Comparison of ENCODE assay signal across 27 cellular contexts in genomic region chr6:110364364-110364763, GRCh38. TPM values are rescaled to one million over a fixed set of nuclear protein-coding genes. Genes with fewer than 3 reads are reported as not detected.
"Had no signal": no experiment of that assay in that cellular context is flagged by ENCODE, and none has a peak within 500 bp of the region (broad histone marks: within the 10 kb centered on the region; RNA-seq: fewer than 3 reads in every experiment).

No MANE protein-coding gene starts in this region.

- H3K4me1 Mint-ChIP-seq: activated B cell treated with CpG ODN at 0.5 μM for 24 hours had no signal

- H3K4me3 ChIP-seq: dorsolateral prefrontal cortex, heart right ventricle, lower lobe of right lung, pancreas, prostate gland had no signal

- ATAC-seq: activated CD8-positive, alpha-beta memory T cell treated with anti-CD3 and anti-CD28 coated beads, Interleukin-2, amount 10 ng/mL, durations not matched to agents 7 days and 5 days; activated CD8-positive, alpha-beta T cell treated with anti-CD3 and anti-CD28 coated beads, Interleukin-2, amount 10 ng/mL, durations not matched to agents 7 days and 5 days; activated naive CD8-positive, alpha-beta T cell treated with anti-CD3 and anti-CD28 coated beads, Interleukin-2, amount 50 U/mL, for 24 hours; esophagus mucosa; foreskin keratinocyte; left lobe of liver; lower lobe of right lung; pancreas had no signal

- H3K9me3 Mint-ChIP-seq: activated B cell treated with CpG ODN at 0.5 μM for 24 hours; activated naive CD4-positive, alpha-beta T cell treated with anti-CD3 and anti-CD28 coated beads, Interleukin-2, amount 50 U/mL, for 24 hours; activated naive CD8-positive, alpha-beta T cell treated with anti-CD3 and anti-CD28 coated beads, Interleukin-2, amount 50 U/mL, for 24 hours; activated T-helper 2 cell treated with anti-CD3 and anti-CD28 coated beads, Interferon-gamma antibody, Interleukin-2, Interleukin-4, amounts not matched to agents 10 μg/mL and 5 μg/mL and 100 μg/mL, durations not matched to agents 14 hours and 24 hours and 36 hours; T-helper 2 cell treated with Interferon-gamma antibody and Interleukin-4, amounts not matched to agents 5 μg/mL and 100 μg/mL, for 36 hours had no signal

- H3K27ac Mint-ChIP-seq: activated B cell treated with CpG ODN at 0.5 μM for 24 hours; activated CD8-positive, alpha-beta memory T cell treated with anti-CD3 and anti-CD28 coated beads, Interleukin-2, amount 10 ng/mL, durations not matched to agents 7 days and 5 days; activated CD8-positive, alpha-beta T cell treated with anti-CD3 and anti-CD28 coated beads, Interleukin-2, amount 10 ng/mL, durations not matched to agents 7 days and 5 days; activated naive CD4-positive, alpha-beta T cell treated with anti-CD3 and anti-CD28 coated beads, Interleukin-2, amount 50 U/mL, for 24 hours; activated naive CD8-positive, alpha-beta T cell treated with anti-CD3 and anti-CD28 coated beads, Interleukin-2, amount 50 U/mL, for 24 hours; activated T-helper 2 cell treated with anti-CD3 and anti-CD28 coated beads, Interferon-gamma antibody, Interleukin-2, Interleukin-4, amounts not matched to agents 10 μg/mL and 5 μg/mL and 100 μg/mL, durations not matched to agents 14 hours and 24 hours and 36 hours; nephron progenitor cell; T-helper 2 cell treated with Interferon-gamma antibody and Interleukin-4, amounts not matched to agents 5 μg/mL and 100 μg/mL, for 36 hours had no signal

- H3K9me3 ChIP-seq: heart right ventricle, lower lobe of right lung, pancreas, prostate gland had no signal

- H3K4me1 ChIP-seq: foreskin keratinocyte, lower lobe of right lung, pancreas, prostate gland had no signal

- H3K27me3 ChIP-seq: dorsolateral prefrontal cortex, pancreas had no signal

- H3K36me3 Mint-ChIP-seq: activated CD8-positive, alpha-beta memory T cell treated with anti-CD3 and anti-CD28 coated beads, Interleukin-2, amount 10 ng/mL, durations not matched to agents 7 days and 5 days; activated naive CD4-positive, alpha-beta T cell treated with anti-CD3 and anti-CD28 coated beads, Interleukin-2, amount 50 U/mL, for 24 hours had no signal

- DNase-seq: activated B cell treated with CpG ODN at 0.5 μM for 24 hours; activated CD8-positive, alpha-beta memory T cell treated with anti-CD3 and anti-CD28 coated beads, Interleukin-2, amount 10 ng/mL, durations not matched to agents 7 days and 5 days; activated CD8-positive, alpha-beta T cell treated with anti-CD3 and anti-CD28 coated beads, Interleukin-2, amount 10 ng/mL, durations not matched to agents 7 days and 5 days; activated naive CD8-positive, alpha-beta T cell treated with anti-CD3 and anti-CD28 coated beads, Interleukin-2, amount 50 U/mL, for 24 hours; activated T-cell treated with anti-CD3 and anti-CD28 coated beads, Interleukin-2, amount 50 U/mL, for 48 hours; amygdala; dorsolateral prefrontal cortex; effector memory CD4-positive, alpha-beta T cell; foreskin keratinocyte; kidney glomerular epithelial cell; lower lobe of right lung; mesenchymal stem cell; nephron progenitor cell; pancreas; stimulated activated CD4-positive, alpha-beta T cell treated with anti-CD3 and anti-CD28 coated beads, Interleukin-15, amount 100 ng/mL, for 24 hours; stimulated activated CD4-positive, alpha-beta T cell treated with anti-CD3 and anti-CD28 coated beads, Interleukin-2, amount 100 ng/mL, for 24 hours; stimulated activated naive CD4-positive, alpha-beta T cell; T-helper 1 cell had no signal

- H3K36me3 ChIP-seq: heart right ventricle, lower lobe of right lung, pancreas, prostate gland had no signal

- H3K27ac ChIP-seq: foreskin keratinocyte, lower lobe of right lung, pancreas, prostate gland had no signal

- H3K4me3 Mint-ChIP-seq: activated B cell treated with CpG ODN at 0.5 μM for 24 hours; activated CD8-positive, alpha-beta memory T cell treated with anti-CD3 and anti-CD28 coated beads, Interleukin-2, amount 10 ng/mL, durations not matched to agents 7 days and 5 days; activated CD8-positive, alpha-beta T cell treated with anti-CD3 and anti-CD28 coated beads, Interleukin-2, amount 10 ng/mL, durations not matched to agents 7 days and 5 days; activated naive CD4-positive, alpha-beta T cell treated with anti-CD3 and anti-CD28 coated beads, Interleukin-2, amount 50 U/mL, for 24 hours; activated naive CD8-positive, alpha-beta T cell treated with anti-CD3 and anti-CD28 coated beads, Interleukin-2, amount 50 U/mL, for 24 hours; nephron progenitor cell; T-helper 2 cell treated with Interferon-gamma antibody and Interleukin-4, amounts not matched to agents 5 μg/mL and 100 μg/mL, for 36 hours had no signal

RNA-seq across cellular contexts. Expression of gene METTL24, which starts 6.2 kb away (rescaled TPM):
- total RNA-seq: activated B cell treated with CpG ODN at 0.5 μM for 24 hours; activated CD8-positive, alpha-beta memory T cell treated with anti-CD3 and anti-CD28 coated beads, Interleukin-2, amount 10 ng/mL, durations not matched to agents 7 days and 5 days; activated CD8-positive, alpha-beta T cell treated with anti-CD3 and anti-CD28 coated beads, Interleukin-2, amount 10 ng/mL, durations not matched to agents 7 days and 5 days; activated T-helper 2 cell treated with anti-CD3 and anti-CD28 coated beads, Interferon-gamma antibody, Interleukin-2, Interleukin-4, amounts not matched to agents 10 μg/mL and 5 μg/mL and 100 μg/mL, durations not matched to agents 14 hours and 24 hours and 36 hours; bronchial epithelial cell; esophagus mucosa; foreskin keratinocyte; glomerular endothelial cell had no signal
- polyA plus RNA-seq: foreskin keratinocyte had no signal

RNA-seq across cellular contexts. Expression of gene DDO, which starts 51.0 kb away (rescaled TPM):
- total RNA-seq: activated B cell treated with CpG ODN at 0.5 μM for 24 hours; activated CD8-positive, alpha-beta memory T cell treated with anti-CD3 and anti-CD28 coated beads, Interleukin-2, amount 10 ng/mL, durations not matched to agents 7 days and 5 days; activated CD8-positive, alpha-beta T cell treated with anti-CD3 and anti-CD28 coated beads, Interleukin-2, amount 10 ng/mL, durations not matched to agents 7 days and 5 days; activated T-helper 2 cell treated with anti-CD3 and anti-CD28 coated beads, Interferon-gamma antibody, Interleukin-2, Interleukin-4, amounts not matched to agents 10 μg/mL and 5 μg/mL and 100 μg/mL, durations not matched to agents 14 hours and 24 hours and 36 hours; bronchial epithelial cell; foreskin keratinocyte had no signal
- polyA plus RNA-seq: foreskin keratinocyte had no signal
